In genomic region chr7:85497999-85498398, GRCh38 we compare ENCODE assay signal across 20 cellular contexts.
A peak's percentile ranks its signal among the peaks of the same experiment; 100 is the strongest.
DNase-seq lines count a peak whose midpoint lies in the region; ATAC-seq and TF ChIP-seq lines count a peak whose summit lies in the region.
"Had no signal": no experiment of that assay in that cellular context is flagged by ENCODE, and none has a peak within 500 bp of the region (broad histone marks: within the 10 kb centered on the region; RNA-seq: fewer than 3 reads in every experiment).

No MANE protein-coding gene starts in this region.

- H3K79me2 ChIP-seq in SK-N-SH (ENCODE audit: insufficient read depth) (no peaks in the 10 kb centered on the region), smooth muscle cell (ENCODE audit: low read depth) (no peaks in the 10 kb centered on the region), PC-9 (ENCODE audit: low read depth) (no peaks in the 10 kb centered on the region)

- TF ChIP-seq RAD21 in SK-N-SH (IDR thresholded peaks at IDR 0.05; ENCODE audit: low read length), result no peak

- no peaks in the 10 kb centered on the region for H3K27me3 Mint-ChIP-seq in mesothelial cell of epicardium (ENCODE audit: low read depth)
- H3K27me3 Mint-ChIP-seq: CD4-positive, alpha-beta T cell had no signal

- intact Hi-C loops in PC-9 (cut with micrococcal nuclease; ENCODE audit: unreplicated experiment), result no loop called here

- H3K4me3 Mint-ChIP-seq in mesothelial cell of epicardium, result no peak overlapping the region
- H3K4me3 Mint-ChIP-seq: CD4-positive, alpha-beta T cell; H9 had no signal

- H3K36me3 ChIP-seq in SK-N-SH (replicated peaks in 1 of 2; ENCODE audit: control insufficient read depth in 1 of 2, insufficient read depth in 2 of 2, low read length in 1 of 2), result no peaks in the 10 kb centered on the region
- H3K36me3 ChIP-seq in smooth muscle cell (ENCODE audit: low read depth), result no peaks in the 10 kb centered on the region
- no peaks in the 10 kb centered on the region for H3K36me3 ChIP-seq in right atrium auricular region
- H3K36me3 ChIP-seq in PC-9 (ENCODE audit: low read depth), result no peaks in the 10 kb centered on the region

- DNase-seq in SK-N-SH, result no peak
- peak; percentile 13 for DNase-seq in fibroblast of the aortic adventitia (ENCODE audit: low read depth)
- DNase-seq in mesothelial cell of epicardium (ENCODE audit: low spot score in 2 of 2, unreplicated experiment in 2 of 2), result no peak
- DNase-seq in smooth muscle cell (lab: John Stamatoyannopoulos, UW; ENCODE audit: unreplicated experiment), result no peak
- DNase-seq in right atrium auricular region (ENCODE audit: low spot score), result no peak
- DNase-seq in PC-9, result no peak
- DNase-seq in stimulated activated naive CD4-positive, alpha-beta T cell (lab: John Stamatoyannopoulos, UW), result no peak
- DNase-seq: AML-193; Caco-2; CD4-positive, alpha-beta T cell; DMS153; DMS79; GF-D8; H9; IMR-90 had no signal

- H3K36me3 Mint-ChIP-seq in mesothelial cell of epicardium, result peaks cover 6% of the 10 kb centered on the region

- peak overlapping the region; percentile 47 for H3K27ac Mint-ChIP-seq in mesothelial cell of epicardium
- H3K27ac Mint-ChIP-seq: CD4-positive, alpha-beta T cell; H9 had no signal

- H3K27me3 ChIP-seq in SK-N-SH (ENCODE audit: insufficient read depth), result no peaks in the 10 kb centered on the region
- H3K27me3 ChIP-seq in smooth muscle cell (ENCODE audit: low read depth), result no peaks in the 10 kb centered on the region
- no peaks in the 10 kb centered on the region for H3K27me3 ChIP-seq in right atrium auricular region
- no peaks in the 10 kb centered on the region for H3K27me3 ChIP-seq in PC-9 (ENCODE audit: insufficient read depth, low read depth)

- H3K4me1 ChIP-seq in SK-N-SH (ENCODE audit: control insufficient read depth in 1 of 2, insufficient read depth in 2 of 2, low read depth in 1 of 2, low read length in 1 of 2), result no peaks in the 10 kb centered on the region; a peak in 1 of 4 replicates
- no peaks in the 10 kb centered on the region for H3K4me1 ChIP-seq in smooth muscle cell (ENCODE audit: low read depth)
- H3K4me1 ChIP-seq in right atrium auricular region, result no peaks in the 10 kb centered on the region
- no peaks in the 10 kb centered on the region for H3K4me1 ChIP-seq in PC-9 (replicated peaks; ENCODE audit: insufficient read depth)
- H3K4me1 ChIP-seq: A549, Caco-2 had no signal

- H3F3A ChIP-seq in SK-N-SH (replicated peaks; ENCODE audit: insufficient read depth) (peaks cover 5% of the 10 kb centered on the region), smooth muscle cell (ENCODE audit: low read depth) (no peaks in the 10 kb centered on the region), PC-9 (ENCODE audit: insufficient read depth, low read depth) (no peaks in the 10 kb centered on the region)

- CTCF ChIA-PET in SK-N-SH (lab: Yijun Ruan, JAX) (no interaction called here), PC-9 (lab: Charles Lee) (no interaction called here)

- H3K9me2 ChIP-seq in SK-N-SH (no peaks in the 10 kb centered on the region), PC-9 (ENCODE audit: insufficient read depth) (no peaks in the 10 kb centered on the region)

- no peak overlapping the region for H2AFZ ChIP-seq in SK-N-SH (ENCODE audit: low read depth)
- peak overlapping the region; percentile 9 for H2AFZ ChIP-seq in smooth muscle cell (ENCODE audit: low read depth)
- H2AFZ ChIP-seq in PC-9, result no peak overlapping the region

- TF ChIP-seq CTCF in SK-N-SH (IDR thresholded peaks at IDR 0.05), result no peak
- TF ChIP-seq CTCF in fibroblast of the aortic adventitia (IDR thresholded peaks at IDR 0.05; ENCODE audit: insufficient read depth, low read length), result no peak
- TF ChIP-seq CTCF in mesothelial cell of epicardium (IDR thresholded peaks at IDR 0.05; ENCODE audit: unreplicated experiment), result no peak
- TF ChIP-seq CTCF in smooth muscle cell (IDR thresholded peaks at IDR 0.05; ENCODE audit: borderline replicate concordance, insufficient read depth, poor library complexity, severe bottlenecking), result no peak
- TF ChIP-seq CTCF in right atrium auricular region (IDR thresholded peaks at IDR 0.05), result no peak
- TF ChIP-seq CTCF in PC-9 (conservative IDR thresholded peaks at IDR 0.05), result no peak

- peaks cover 9% of the 10 kb centered on the region for H3K9me3 Mint-ChIP-seq in mesothelial cell of epicardium
- H3K9me3 Mint-ChIP-seq: CD4-positive, alpha-beta T cell had no signal

- ATAC-seq in SK-N-SH treated with all-trans-retinoic acid at 6 μM for 48 hours, result no peak; the same call in 2 of the 3 replicates
- ATAC-seq: A549, GM12878 had no signal

- POLR2A ChIA-PET in SK-N-SH (lab: Yijun Ruan, JAX), result no interaction called here
- POLR2A ChIA-PET in PC-9 (lab: Charles Lee; ENCODE audit: unreplicated experiment), result no interaction called here

- H3K4me3 ChIP-seq in SK-N-SH (ENCODE audit: low read depth in 2 of 2, low read length in 1 of 2) (no peak overlapping the region), fibroblast of the aortic adventitia (ENCODE audit: low read depth, low read length) (no peak overlapping the region), smooth muscle cell (no peak overlapping the region), right atrium auricular region (no peak overlapping the region), PC-9 (no peak overlapping the region)
- H3K4me3 ChIP-seq: A549, GM12878 had no signal

- H3K4me2 ChIP-seq in SK-N-SH, result no peak overlapping the region
- no peak overlapping the region for H3K4me2 ChIP-seq in smooth muscle cell
- no peak overlapping the region for H3K4me2 ChIP-seq in PC-9
- H3K4me2 ChIP-seq: A549 had no signal

- peaks cover 29% of the 10 kb centered on the region for H3K4me1 Mint-ChIP-seq in mesothelial cell of epicardium
- H3K4me1 Mint-ChIP-seq: H9 had no signal

- H3K9ac ChIP-seq in SK-N-SH (no peak overlapping the region), smooth muscle cell (ENCODE audit: low read depth) (no peak overlapping the region)

- H4K20me1 ChIP-seq in SK-N-SH (ENCODE audit: insufficient read depth) (no peaks in the 10 kb centered on the region), smooth muscle cell (ENCODE audit: low read depth) (no peaks in the 10 kb centered on the region), PC-9 (ENCODE audit: insufficient read depth) (no peaks in the 10 kb centered on the region)

- no peak for TF ChIP-seq EP300 in SK-N-SH (IDR thresholded peaks at IDR 0.05; ENCODE audit: borderline replicate concordance in 1 of 2, low read depth in 1 of 2, low read length in 1 of 2)

- H3K27ac ChIP-seq in SK-N-SH (ENCODE audit: low read depth in 2 of 2, low read length in 1 of 2) (peak overlapping the region in 1 of 2 experiments; percentile 20; a peak in 2 of 4 replicates), smooth muscle cell (ENCODE audit: low read depth) (no peak overlapping the region), right atrium auricular region (no peak overlapping the region), PC-9 (no peak overlapping the region)
- H3K27ac ChIP-seq: 22Rv1, A549, C4-2B had no signal

- no peaks in the 10 kb centered on the region for H3K9me3 ChIP-seq in SK-N-SH
- no peaks in the 10 kb centered on the region for H3K9me3 ChIP-seq in smooth muscle cell (replicated peaks; ENCODE audit: low read depth)
- H3K9me3 ChIP-seq in right atrium auricular region, result peaks cover 0 to 5% of the 10 kb centered on the region in 2 donors
- no peaks in the 10 kb centered on the region for H3K9me3 ChIP-seq in PC-9 (ENCODE audit: insufficient read depth, low read depth)
- H3K9me3 ChIP-seq: A549, Caco-2 had no signal

- no TSS peak for BruUV-seq in PC-9 (replicated peaks; lab: Mats Ljungman, UMichigan)

TF ChIP-seq in SK-N-SH, 30 proteins besides CTCF, POLR2A, EP300 and RAD21:
- peak; percentile 48 for TF ChIP-seq NFIC (IDR thresholded peaks at IDR 0.05; ENCODE audit: borderline replicate concordance)
- no peak for TF ChIP-seq PBX3 (IDR thresholded peaks at IDR 0.05)
- TF ChIP-seq YY1 (IDR thresholded peaks at IDR 0.05; ENCODE audit: low read depth), result no peak
- no peak for TF ChIP-seq JUND (IDR thresholded peaks at IDR 0.05)
- no peak for TF ChIP-seq RCOR1 (IDR thresholded peaks at IDR 0.05; ENCODE audit: low read length)
- no peak for TF ChIP-seq TEAD4 (IDR thresholded peaks at IDR 0.05; ENCODE audit: borderline replicate concordance, insufficient read depth)

TF ChIP-seq in SK-N-SH treated with all-trans-retinoic acid at 6 μM for 48 hours, 23 proteins besides CTCF, POLR2A, EP300 and RAD21:
- no peak for TF ChIP-seq POU6F1 (CRISPR knock-in tag; IDR thresholded peaks at IDR 0.05; ENCODE audit: borderline replicate concordance, low read depth)
- TF ChIP-seq TCF4 (CRISPR knock-in tag; IDR thresholded peaks at IDR 0.05; ENCODE audit: borderline replicate concordance), result no peak
- TF ChIP-seq ZNF70 (CRISPR knock-in tag; IDR thresholded peaks at IDR 0.05), result no peak
- TF ChIP-seq ZNF8 (CRISPR knock-in tag; IDR thresholded peaks at IDR 0.05), result no peak
- TF ChIP-seq ISL1 (CRISPR knock-in tag; IDR thresholded peaks at IDR 0.05), result no peak
- no peak for TF ChIP-seq SNAI2 (CRISPR knock-in tag; IDR thresholded peaks at IDR 0.05)
